11 cellular contexts compared by ENCODE assay signal in genomic region chr3:27880969-27881892, GRCh38.
DNase-seq lines count a peak whose midpoint lies in the region; ATAC-seq and TF ChIP-seq lines count a peak whose summit lies in the region.
"Had no signal": no experiment of that assay in that cellular context is flagged by ENCODE, and none has a peak within 500 bp of the region (broad histone marks: within the 10 kb centered on the region; RNA-seq: fewer than 3 reads in every experiment).

No MANE protein-coding gene starts in this region.

- DNase-seq in CD14-positive monocyte (ENCODE audit: low spot score) (no peak), RWPE2 (ENCODE audit: low spot score) (no peak), ACHN (no peak), PC-9 (no peak), NCI-H2081 (lab: John Stamatoyannopoulos, UW) (no peak), D341Med (ENCODE audit: low spot score) (no peak)
- DNase-seq in central memory CD8-positive, alpha-beta T cell (ENCODE audit: low spot score in 2 of 2) = peak; percentile 37 to 75
- DNase-seq: DMS153, upper lobe of left lung had no signal

- no peak overlapping the region for H2AFZ ChIP-seq in PC-9

- intact Hi-C loops in CD14-positive monocyte (cut with micrococcal nuclease) = no loop called here
- intact Hi-C loops in PC-9 (cut with micrococcal nuclease; ENCODE audit: unreplicated experiment) = no loop called here

- no peak overlapping the region for H3K4me2 ChIP-seq in PC-9

- ATAC-seq in GM21447 (IDR thresholded peaks at IDR 0.05; ENCODE audit: unreplicated experiment) (peak; percentile 65), RWPE2 (ENCODE audit: low read depth) (0 out of 3 replicates have a peak, but pooled peaks have one; percentile 17)
- ATAC-seq in central memory CD8-positive, alpha-beta T cell (replicated peaks; ENCODE audit: extremely low read depth, poor library complexity, severe bottlenecking) = peak; percentile 97

- POLR2A ChIA-PET in PC-9 (lab: Charles Lee; ENCODE audit: unreplicated experiment) = no interaction called here

- H3K9me2 ChIP-seq in PC-9 (ENCODE audit: insufficient read depth) = no peaks in the 10 kb centered on the region; the same call in 1 of the 2 replicates

- CTCF ChIA-PET in PC-9 (lab: Charles Lee) = no interaction called here

- no peaks in the 10 kb centered on the region for H3K4me1 ChIP-seq in RWPE2 (ENCODE audit: insufficient read depth, poor library complexity, severe bottlenecking)
- no peaks in the 10 kb centered on the region for H3K4me1 ChIP-seq in PC-9 (replicated peaks; ENCODE audit: insufficient read depth)
- H3K4me1 ChIP-seq: ascending aorta, upper lobe of left lung had no signal

- in situ Hi-C loops in ACHN (cut with HindIII; ENCODE audit: low pct_ligation_motif_present, low pct_unique_long_range_greater_than_20kb, low sequenced_read_pairs) = no loop called here

- no peaks in the 10 kb centered on the region for H3K36me3 Mint-ChIP-seq in CD14-positive monocyte
- peaks cover 3% of the 10 kb centered on the region for H3K36me3 Mint-ChIP-seq in central memory CD8-positive, alpha-beta T cell (ENCODE audit: insufficient read depth)

- H3K27me3 ChIP-seq in RWPE2 (ENCODE audit: insufficient read depth, poor library complexity, severe bottlenecking) (peaks cover 3% of the 10 kb centered on the region), PC-9 (ENCODE audit: insufficient read depth, low read depth) (no peaks in the 10 kb centered on the region)
- H3K27me3 ChIP-seq: ascending aorta, upper lobe of left lung had no signal

- H4K20me1 ChIP-seq in PC-9 (ENCODE audit: insufficient read depth) = no peaks in the 10 kb centered on the region

- no peaks in the 10 kb centered on the region for H3F3A ChIP-seq in PC-9 (ENCODE audit: insufficient read depth, low read depth)

- no peaks in the 10 kb centered on the region for H3K9me3 Mint-ChIP-seq in CD14-positive monocyte
- no peaks in the 10 kb centered on the region for H3K9me3 Mint-ChIP-seq in central memory CD8-positive, alpha-beta T cell

- H3K9me3 ChIP-seq in RWPE2 (ENCODE audit: severe bottlenecking) (no peaks in the 10 kb centered on the region), PC-9 (ENCODE audit: insufficient read depth, low read depth) (no peaks in the 10 kb centered on the region)
- H3K9me3 ChIP-seq: ascending aorta, upper lobe of left lung had no signal

- no peak for TF ChIP-seq CTCF in CD14-positive monocyte (IDR thresholded peaks at IDR 0.05)
- TF ChIP-seq CTCF in RWPE2 (IDR thresholded peaks at IDR 0.05; ENCODE audit: poor library complexity, severe bottlenecking) = no peak
- TF ChIP-seq CTCF in PC-9 (conservative IDR thresholded peaks at IDR 0.05) = no peak

- BruUV-seq in PC-9 (replicated peaks; lab: Mats Ljungman, UMichigan) = no TSS peak

- H3K27me3 Mint-ChIP-seq in CD14-positive monocyte (ENCODE audit: low read depth in 3 of 3) = peaks cover 0 to 3% (median 1%) of the 10 kb centered on the region in 3 donors
- H3K27me3 Mint-ChIP-seq in central memory CD8-positive, alpha-beta T cell = no peaks in the 10 kb centered on the region

- no peak overlapping the region for H3K4me3 ChIP-seq in RWPE2 (ENCODE audit: severe bottlenecking)
- H3K4me3 ChIP-seq in PC-9 = no peak overlapping the region
- H3K4me3 ChIP-seq: ascending aorta had no signal

- peaks cover 10% of the 10 kb centered on the region for H3K4me1 Mint-ChIP-seq in CD14-positive monocyte
- H3K4me1 Mint-ChIP-seq in central memory CD8-positive, alpha-beta T cell = peaks cover 65% of the 10 kb centered on the region

- H3K36me3 ChIP-seq in RWPE2 (ENCODE audit: low read depth) = no peaks in the 10 kb centered on the region
- H3K36me3 ChIP-seq in PC-9 (ENCODE audit: low read depth) = no peaks in the 10 kb centered on the region
- H3K36me3 ChIP-seq: ascending aorta, upper lobe of left lung had no signal

- H3K27ac ChIP-seq in RWPE2 (ENCODE audit: poor library complexity, severe bottlenecking) = no peak overlapping the region
- H3K27ac ChIP-seq in PC-9 = no peak overlapping the region
- H3K27ac ChIP-seq: ascending aorta, upper lobe of left lung had no signal

- peak overlapping the region in 1 of 7 donors; percentile 38 for H3K27ac Mint-ChIP-seq in CD14-positive monocyte
- H3K27ac Mint-ChIP-seq in central memory CD8-positive, alpha-beta T cell (ENCODE audit: low read depth) = peak overlapping the region; percentile 81

- H3K79me2 ChIP-seq in PC-9 (ENCODE audit: low read depth) = no peaks in the 10 kb centered on the region

- H3K4me3 Mint-ChIP-seq in CD14-positive monocyte = peak overlapping the region; percentile 74 to 86
- H3K4me3 Mint-ChIP-seq in central memory CD8-positive, alpha-beta T cell = peak overlapping the region; percentile 75

Comparison
In these comparisons a context has a peak if more than half of its experiments do, and no peak if none do; other contexts are left out.
1. DNase-seq: peak in central memory CD8-positive, alpha-beta T cell (2 of 2); none in CD14-positive monocyte (single experiment), RWPE2 (single experiment), ACHN (single experiment), PC-9 (0 of 2), NCI-H2081 (0 of 2) and D341Med (single experiment).
2. ATAC-seq: peak in every context shown above with its lines; median percentile 97 in central memory CD8-positive, alpha-beta T cell; 65 in GM21447; 17 in RWPE2.